ENCODE assay signal across 8 cellular contexts in the genomic region with DNA sequence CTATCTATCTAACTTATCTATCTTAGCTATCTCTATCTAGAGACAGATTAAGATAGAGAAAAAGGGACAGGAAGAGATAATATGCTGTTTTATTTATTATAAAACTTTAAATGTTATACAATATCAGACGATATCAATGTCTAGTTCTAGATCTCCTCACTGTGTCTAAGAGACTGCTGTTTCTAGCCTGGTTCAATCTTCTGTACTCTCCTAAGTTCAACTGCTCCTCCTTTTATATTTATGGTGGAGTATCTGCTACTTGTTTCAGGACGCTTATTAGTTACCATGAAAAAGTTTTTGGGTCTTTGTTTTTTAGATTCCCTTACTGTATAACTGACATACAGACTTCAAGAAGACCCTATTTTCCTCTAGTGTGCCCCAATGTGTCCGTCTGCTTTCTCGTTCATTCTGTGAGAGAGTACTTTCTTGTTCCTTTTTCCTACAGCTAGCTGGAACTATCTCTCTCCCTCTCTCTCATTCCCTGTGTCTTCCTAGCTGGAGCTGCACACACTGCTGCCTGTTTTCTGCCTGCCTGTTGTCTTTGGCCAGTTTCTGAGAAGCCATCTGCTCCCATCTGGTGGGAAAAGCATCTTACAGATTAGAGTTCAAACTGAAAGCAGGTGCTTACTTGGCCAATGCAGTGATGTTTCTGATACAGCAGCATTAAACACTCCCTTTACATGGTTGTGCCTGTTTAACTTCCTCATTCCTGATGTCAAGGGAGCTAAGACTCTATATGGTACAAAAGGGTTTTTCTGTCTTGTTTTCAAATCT. TPM values are rescaled to one million over a fixed set of nuclear protein-coding genes. Genes with fewer than 3 reads are reported as not detected.
A peak's percentile ranks its signal among the peaks of the same experiment; 100 is the strongest.
DNase-seq lines count a peak whose midpoint lies in the region; ATAC-seq and TF ChIP-seq lines count a peak whose summit lies in the region.

No MANE protein-coding gene starts in this region.

- no peak for TF ChIP-seq EP300 in transverse colon (IDR thresholded peaks at IDR 0.05; ENCODE audit: low read depth)

- peaks cover 0 to 13% (median 7%) of the 10 kb centered on the region in 4 donors for H3K4me1 ChIP-seq in transverse colon

- in situ Hi-C loops in transverse colon (cut with MboI; ENCODE audit: low pct_ligation_motif_present in 1 of 4, low pct_unique_long_range_greater_than_20kb in 1 of 4, low sequenced_read_pairs in 3 of 4), result loop anchor here in 3 of 4 donors (10.0 to 25.0 kb wide), 2 partner anchors 624 to 627 kb away; no protein-coding TSS in a partner anchor

- intact Hi-C loops in transverse colon (cut with DNase I; ENCODE audit: low total_unique reads), result no loop called here

- peak overlapping the region in 2 of 4 donors; percentile 39 to 61 for H3K27ac ChIP-seq in transverse colon

- 23 to 41% methylated on average over 4 of the region's 4 CpGs for WGBS in transverse colon (ENCODE audit: low coverage in 1 of 2), 2 donors

- H3K4me3 ChIP-seq in fibroblast of the aortic adventitia (ENCODE audit: low read depth, low read length) (peak overlapping the region; percentile 39), transverse colon (no peak overlapping the region)

- TF ChIP-seq CTCF in fibroblast of the aortic adventitia (IDR thresholded peaks at IDR 0.05; ENCODE audit: insufficient read depth, low read length), result no peak
- no peak for TF ChIP-seq CTCF in transverse colon (IDR thresholded peaks at IDR 0.05)

- DNase-seq in NCI-H146 (lab: John Stamatoyannopoulos, UW) (peak; percentile 24), NCI-H146 treated with DMSO at 0.1 percent for 48 hours (lab: John Stamatoyannopoulos, UW; ENCODE audit: unreplicated experiment) (no peak), NCI-H82 (lab: John Stamatoyannopoulos, UW) (peak; percentile 94), fibroblast of the aortic adventitia (ENCODE audit: low read depth) (peak; percentile 47), transverse colon (no peak)
- no peak for DNase-seq in stimulated activated naive CD4-positive, alpha-beta T cell treated with Interleukin-2 at 50 U/mL for 16 hours (lab: John Stamatoyannopoulos, UW)
- DNase-seq in stimulated activated CD4-positive, alpha-beta T cell treated with anti-CD3 and anti-CD28 coated beads, Interleukin-4, amount 100 ng/mL, for 24 hours, result no peak

- peak; percentile 67 for ATAC-seq in HG02571 (IDR thresholded peaks at IDR 0.05; ENCODE audit: unreplicated experiment)

- H3K36me3 ChIP-seq in transverse colon, result no peaks in the 10 kb centered on the region

- H3K27me3 ChIP-seq in transverse colon, result no peaks in the 10 kb centered on the region

- H3K9me3 ChIP-seq in transverse colon, result no peaks in the 10 kb centered on the region

- no peak for TF ChIP-seq POLR2A in transverse colon (IDR thresholded peaks at IDR 0.05)

RNA-seq across cellular contexts. Expression of a gene that starts 49.4 kb away (rescaled TPM):
- total RNA-seq in fibroblast of the aortic adventitia (ENCODE audit: low replicate concordance) (13.2 and 25.8 TPM in 2 replicates), transverse colon (100 to 1,000 TPM in 1 of 4 donors, 10 to 100 TPM in 3; 10.5 to 135 (median 74.9) TPM)

Comparison
In these comparisons a context has a peak if more than half of its experiments do, and no peak if none do; other contexts are left out.
1. DNase-seq: peak in NCI-H146 (single experiment), NCI-H82 (single experiment) and fibroblast of the aortic adventitia (single experiment); none in NCI-H146 treated with DMSO at 0.1 percent for 48 hours (single experiment), stimulated activated naive CD4-positive, alpha-beta T cell treated with Interleukin-2 at 50 U/mL for 16 hours (single experiment), transverse colon (single experiment) and stimulated activated CD4-positive, alpha-beta T cell treated with anti-CD3 and anti-CD28 coated beads, Interleukin-4, amount 100 ng/mL, for 24 hours (single experiment).